Comparison of ENCODE assay signal across 8 cellular contexts in the genomic region with DNA sequence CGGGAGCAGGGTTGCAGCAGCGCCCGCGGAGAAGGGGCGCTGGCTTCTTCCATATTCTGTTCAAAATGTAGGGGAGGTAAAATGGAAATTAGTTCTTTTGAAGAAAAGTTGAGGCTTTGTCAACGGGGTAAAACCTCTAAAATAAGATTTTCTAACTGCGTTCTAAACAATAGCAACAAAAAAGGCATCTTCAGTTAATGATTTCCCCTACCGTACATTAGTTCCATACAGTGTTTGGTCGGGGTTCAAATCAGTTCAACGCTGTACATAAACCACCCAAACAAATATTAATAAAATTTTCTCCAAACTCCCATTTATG. TPM values are rescaled to one million over a fixed set of nuclear protein-coding genes. Genes with fewer than 3 reads are reported as not detected.
DNase-seq lines count a peak whose midpoint lies in the region; ATAC-seq and TF ChIP-seq lines count a peak whose summit lies in the region.

No MANE protein-coding gene starts in this region.

- peak overlapping the region; percentile 100 for H2AFZ ChIP-seq in mammary epithelial cell (ENCODE audit: low read depth, low read length)

- no peaks in the 10 kb centered on the region for H3K36me3 Mint-ChIP-seq in mesothelial cell of epicardium

- H3K4me1 ChIP-seq in right atrium auricular region (peaks cover 0 to 6% of the 10 kb centered on the region in 2 donors), mammary epithelial cell (ENCODE audit: insufficient read depth, low read length) (peaks cover 19% of the 10 kb centered on the region), vagina (peaks cover 16% of the 10 kb centered on the region)

- TF ChIP-seq CTCF in right atrium auricular region (IDR thresholded peaks at IDR 0.05) (no peak), mammary epithelial cell (conservative IDR thresholded peaks at IDR 0.05 in 1 of 2, IDR thresholded peaks at IDR 0.05 in 1 of 2; ENCODE audit: extremely low read depth in 1 of 2, insufficient read depth in 1 of 2, low read depth in 1 of 2, low read length in 2 of 2) (no peak), mesothelial cell of epicardium (IDR thresholded peaks at IDR 0.05; ENCODE audit: unreplicated experiment) (no peak), vagina (IDR thresholded peaks at IDR 0.05) (no peak)

- peak overlapping the region; percentile 60 for H3K9ac ChIP-seq in mammary epithelial cell (ENCODE audit: insufficient read depth, low read length)

- H3K27ac Mint-ChIP-seq in mesothelial cell of epicardium, result peak overlapping the region; percentile 99

- ATAC-seq in Right ventricle myocardium superior (ENCODE audit: poor library complexity), result no peak
- no peak for ATAC-seq in GM19397 (IDR thresholded peaks at IDR 0.05; ENCODE audit: unreplicated experiment)
- no peak for ATAC-seq in HG02973 (IDR thresholded peaks at IDR 0.05; ENCODE audit: unreplicated experiment)

- H3K9me3 ChIP-seq in right atrium auricular region (no peaks in the 10 kb centered on the region), mammary epithelial cell (replicated peaks; ENCODE audit: insufficient read depth, low read length) (no peaks in the 10 kb centered on the region), vagina (no peaks in the 10 kb centered on the region)

- DNase-seq in right atrium auricular region (ENCODE audit: low spot score) (no peak), Right ventricle myocardium superior (no peak), mammary epithelial cell (no peak), mesothelial cell of epicardium (ENCODE audit: low spot score in 2 of 2, unreplicated experiment in 2 of 2) (no peak), vagina (ENCODE audit: extremely low spot score in 2 of 2) (no peak), NCI-H1092 treated with DMSO at 0.1 percent for 48 hours (lab: John Stamatoyannopoulos, UW) (no peak)

- peaks cover 29% of the 10 kb centered on the region for H3K79me2 ChIP-seq in mammary epithelial cell (ENCODE audit: insufficient read depth, low read length)

- TSS peak; percentile 96 for BruUV-seq in mammary epithelial cell (replicated peaks; lab: Mats Ljungman, UMichigan)

- H3K4me3 ChIP-seq in right atrium auricular region (peak overlapping the region; percentile 86 to 96), mammary epithelial cell (replicated peaks in 1 of 3; ENCODE audit: insufficient read depth in 1 of 3, low read depth in 2 of 3, low read length in 3 of 3) (peak overlapping the region; percentile 94 to 100 (median 95)), vagina (peak overlapping the region; percentile 78 to 96)

- 1% methylated on average over 10 of the region's 10 CpGs for WGBS in mammary epithelial cell (ENCODE audit: low coverage, missing lambda C conversion rate)

- no peaks in the 10 kb centered on the region for H3K36me3 ChIP-seq in right atrium auricular region
- no peaks in the 10 kb centered on the region for H3K36me3 ChIP-seq in mammary epithelial cell (ENCODE audit: insufficient read depth, low read length)
- H3K36me3 ChIP-seq in vagina, result no peaks in the 10 kb centered on the region

- peak overlapping the region; percentile 82 for H3K4me3 Mint-ChIP-seq in mesothelial cell of epicardium

- H4K20me1 ChIP-seq in mammary epithelial cell (ENCODE audit: insufficient read depth, low read length), result no peaks in the 10 kb centered on the region

- CTCF ChIA-PET in mammary epithelial cell (lab: Charles Lee; ENCODE audit: low non-redundant PET), result interaction anchor here (0.7 kb wide), 1 partner anchor 1629 kb away, joined by 22 read pairs; no protein-coding TSS in a partner anchor

- no peaks in the 10 kb centered on the region for H3K9me3 Mint-ChIP-seq in mesothelial cell of epicardium

- in situ Hi-C loops in mammary epithelial cell (cut with MboI; ENCODE audit: low sequenced_read_pairs in 2 of 2), result loop anchor here in 1 of 2 donors (25.0 kb wide), 1 partner anchor 194 kb away; a partner anchor contains a TSS

- H3K27me3 ChIP-seq in right atrium auricular region (no peaks in the 10 kb centered on the region), mammary epithelial cell (ENCODE audit: insufficient read depth, low read length) (no peaks in the 10 kb centered on the region), vagina (no peaks in the 10 kb centered on the region)

- dilution Hi-C loops in mammary epithelial cell (cut with HindIII; ENCODE audit: low sequenced_read_pairs), result loop anchor here (5.0 kb wide), 1 partner anchor 71 kb away; no protein-coding TSS in a partner anchor

- peak overlapping the region; percentile 83 for H3K4me2 ChIP-seq in mammary epithelial cell (ENCODE audit: insufficient read depth, low read depth, low read length)

- H3K27ac ChIP-seq in right atrium auricular region, result peak overlapping the region; percentile 93 to 97
- H3K27ac ChIP-seq in mammary epithelial cell (ENCODE audit: insufficient read depth, low read depth, low read length), result peak overlapping the region; percentile 94
- peak overlapping the region; percentile 96 for H3K27ac ChIP-seq in vagina

- TF ChIP-seq POLR2A in vagina (IDR thresholded peaks at IDR 0.05), result no peak

- no peaks in the 10 kb centered on the region for H3K27me3 Mint-ChIP-seq in mesothelial cell of epicardium (ENCODE audit: low read depth)

- intact Hi-C loops in Right ventricle myocardium superior (cut with DNase I), result loop anchor here (10.0 kb wide), 1 partner anchor 197 kb away; a partner anchor contains a TSS
- intact Hi-C loops in mammary epithelial cell (cut with micrococcal nuclease), result loop anchor here (1.0 kb wide), 2 partner anchors 108 to 192 kb away; no protein-coding TSS in a partner anchor
- intact Hi-C loops in vagina (cut with DNase I), result no loop called here

- peaks cover 29% of the 10 kb centered on the region for H3K4me1 Mint-ChIP-seq in mesothelial cell of epicardium

RNA-seq across cellular contexts. Expression of a gene that starts 0.3 kb away (rescaled TPM):
- 1 to 10 TPM; 1.8 to 6.2 TPM for total RNA-seq in right atrium auricular region
- total RNA-seq in Right ventricle myocardium superior, result 4.6 TPM
- total RNA-seq in mammary epithelial cell, result 10 to 100 TPM in 1 of 2 donors, 1 to 10 TPM in 1; 4.2 to 12.9 TPM
- 7.1 TPM for polyA plus RNA-seq in mammary epithelial cell
- polyA minus RNA-seq in mammary epithelial cell, result 38.9 TPM
- total RNA-seq in mesothelial cell of epicardium, result 20.2 to 22.5 TPM (median 22.5 TPM) in 3 replicates
- total RNA-seq in vagina, result 17.2 TPM
